7 cellular contexts compared by ENCODE assay signal in the genomic region with DNA sequence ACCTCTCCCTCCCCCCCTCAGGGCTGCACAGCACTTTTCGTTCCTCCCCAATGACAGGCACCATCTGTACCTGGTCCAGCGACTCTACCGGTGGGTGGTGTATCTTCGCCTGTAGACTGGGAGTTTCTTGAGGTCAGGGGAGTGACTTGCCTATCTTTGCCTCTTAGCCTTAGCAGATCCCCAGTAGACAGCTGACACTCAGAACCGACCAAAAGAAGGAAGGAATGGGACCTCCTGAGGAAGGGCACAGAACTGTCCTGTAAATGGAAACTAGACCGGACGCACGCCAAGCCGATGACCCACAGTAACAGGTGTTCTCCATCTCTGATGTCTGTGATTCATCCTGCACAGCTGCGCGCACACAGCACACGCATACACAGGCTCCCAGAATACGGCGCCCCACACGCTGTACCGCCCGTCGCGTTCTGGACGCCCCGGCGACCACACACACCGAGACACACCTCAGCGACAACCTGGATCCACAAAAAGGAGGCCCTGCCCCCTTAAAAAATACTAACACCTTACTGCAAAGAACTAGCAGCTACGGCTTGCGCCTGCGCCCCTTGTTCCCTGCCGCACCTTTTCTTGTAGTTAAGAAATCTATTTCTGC. TPM values are rescaled to one million over a fixed set of nuclear protein-coding genes. Genes with fewer than 3 reads are reported as not detected.
DNase-seq lines count a peak whose midpoint lies in the region; ATAC-seq and TF ChIP-seq lines count a peak whose summit lies in the region.

No MANE protein-coding gene starts in this region.

- H3K9me3 ChIP-seq in HEK293 (ENCODE audit: control insufficient read depth, insufficient read depth, low read depth, low read length), result no peaks in the 10 kb centered on the region
- no peaks in the 10 kb centered on the region for H3K9me3 ChIP-seq in testis

- no peaks in the 10 kb centered on the region for H3K27me3 ChIP-seq in testis

- intact Hi-C loops in testis (cut with DNase I; ENCODE audit: low total_unique reads), result no loop called here

- TF ChIP-seq CTCF in HEK293 (tag by site-specific recombination; IDR thresholded peaks at IDR 0.05) (no peak), testis (IDR thresholded peaks at IDR 0.05) (no peak)

- no peak for TF ChIP-seq POLR2A in testis (IDR thresholded peaks at IDR 0.05)

- H3K4me1 ChIP-seq in HEK293 (ENCODE audit: control insufficient read depth, insufficient read depth, low read length) (peaks cover 9% of the 10 kb centered on the region; the same call in 1 of the 2 replicates), testis (peaks cover 4% of the 10 kb centered on the region)

- H3K27ac ChIP-seq in HEK293 (ENCODE audit: extremely low read depth, low read depth, low read length) (peak overlapping the region; percentile 74; the same call in 1 of the 2 replicates), testis (no peak overlapping the region)

- H3K4me3 ChIP-seq in HEK293 (ENCODE audit: low read depth, low read length) (peak overlapping the region; percentile 71), testis (peak overlapping the region; percentile 57 to 61)

- CTCF ChIA-PET in HEK293 (lab: Yijun Ruan, JAX), result interaction anchor here (0.6 to 1.3 kb wide), 4 partner anchors 13 to 555 kb away, joined by 3 to 5 read pairs (median 3); no protein-coding TSS in a partner anchor

- peak; percentile 66 for ATAC-seq in GM18502 (IDR thresholded peaks at IDR 0.05; ENCODE audit: poor library complexity, unreplicated experiment)

- POLR2A ChIA-PET in HEK293 (lab: Yijun Ruan, JAX), result interaction anchor here (0.6 to 1.8 kb wide), 4 partner anchors 41 to 1075 kb away, joined by 3 to 9 read pairs (median 4); partner anchors contain the start of gene MAP3K9

- H3K36me3 ChIP-seq in HEK293 (ENCODE audit: control insufficient read depth in 2 of 2, insufficient read depth in 1 of 2, low read length in 2 of 2) (no peaks in the 10 kb centered on the region), testis (ENCODE audit: low read depth, missing control alignments) (no peaks in the 10 kb centered on the region)

- DNase-seq in NCI-H1092 (lab: John Stamatoyannopoulos, UW) (peak; percentile 10), middle frontal gyrus (ENCODE audit: extremely low spot score, low spot score) (peak; percentile 8), testis (peak; percentile 53)
- peak; percentile 38 to 44 for DNase-seq in activated CD4-positive, alpha-beta T cell treated with anti-CD3 and anti-CD28 coated beads for 4 hours
- peak; percentile 33 for DNase-seq in effector CD8-positive, alpha-beta T cell (lab: John Stamatoyannopoulos, UW)

- 0 to 3% methylated on average over 27 to 28 of the region's 28 CpGs for WGBS in testis, 2 donors

TF ChIP-seq in HEK293, 187 proteins besides CTCF, POLR2A, EP300 and RAD21 (continues in another document):
- 0 out of 2 replicates have a peak, but pooled peaks have one; percentile 20 for TF ChIP-seq ZNF777 (tag by site-specific recombination; IDR thresholded peaks at IDR 0.05; ENCODE audit: borderline replicate concordance)
- TF ChIP-seq, protein P1, sequence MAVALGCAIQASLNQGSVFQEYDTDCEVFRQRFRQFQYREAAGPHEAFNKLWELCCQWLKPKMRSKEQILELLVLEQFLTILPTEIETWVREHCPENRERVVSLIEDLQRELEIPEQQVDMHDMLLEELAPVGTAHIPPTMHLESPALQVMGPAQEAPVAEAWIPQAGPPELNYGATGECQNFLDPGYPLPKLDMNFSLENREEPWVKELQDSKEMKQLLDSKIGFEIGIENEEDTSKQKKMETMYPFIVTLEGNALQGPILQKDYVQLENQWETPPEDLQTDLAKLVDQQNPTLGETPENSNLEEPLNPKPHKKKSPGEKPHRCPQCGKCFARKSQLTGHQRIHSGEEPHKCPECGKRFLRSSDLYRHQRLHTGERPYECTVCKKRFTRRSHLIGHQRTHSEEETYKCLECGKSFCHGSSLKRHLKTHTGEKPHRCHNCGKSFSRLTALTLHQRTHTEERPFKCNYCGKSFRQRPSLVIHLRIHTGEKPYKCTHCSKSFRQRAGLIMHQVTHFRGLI (tag by site-specific recombination; IDR thresholded peaks at IDR 0.05), result no peak
- TF ChIP-seq ZNF350 (tag by site-specific recombination; IDR thresholded peaks at IDR 0.05), result no peak
- peak; percentile 98 for TF ChIP-seq SCRT2 (tag by site-specific recombination; IDR thresholded peaks at IDR 0.05)
- peak; percentile 21; the same call in 1 of the 2 replicates for TF ChIP-seq ZFP69B (tag by site-specific recombination; IDR thresholded peaks at IDR 0.05)
- peak; percentile 36; the same call in 1 of the 2 replicates for TF ChIP-seq ZNF2 (tag by site-specific recombination; IDR thresholded peaks at IDR 0.05)
- peak; percentile 58 for TF ChIP-seq GLIS2 (tag by site-specific recombination; IDR thresholded peaks at IDR 0.05)
- TF ChIP-seq, protein P2, sequence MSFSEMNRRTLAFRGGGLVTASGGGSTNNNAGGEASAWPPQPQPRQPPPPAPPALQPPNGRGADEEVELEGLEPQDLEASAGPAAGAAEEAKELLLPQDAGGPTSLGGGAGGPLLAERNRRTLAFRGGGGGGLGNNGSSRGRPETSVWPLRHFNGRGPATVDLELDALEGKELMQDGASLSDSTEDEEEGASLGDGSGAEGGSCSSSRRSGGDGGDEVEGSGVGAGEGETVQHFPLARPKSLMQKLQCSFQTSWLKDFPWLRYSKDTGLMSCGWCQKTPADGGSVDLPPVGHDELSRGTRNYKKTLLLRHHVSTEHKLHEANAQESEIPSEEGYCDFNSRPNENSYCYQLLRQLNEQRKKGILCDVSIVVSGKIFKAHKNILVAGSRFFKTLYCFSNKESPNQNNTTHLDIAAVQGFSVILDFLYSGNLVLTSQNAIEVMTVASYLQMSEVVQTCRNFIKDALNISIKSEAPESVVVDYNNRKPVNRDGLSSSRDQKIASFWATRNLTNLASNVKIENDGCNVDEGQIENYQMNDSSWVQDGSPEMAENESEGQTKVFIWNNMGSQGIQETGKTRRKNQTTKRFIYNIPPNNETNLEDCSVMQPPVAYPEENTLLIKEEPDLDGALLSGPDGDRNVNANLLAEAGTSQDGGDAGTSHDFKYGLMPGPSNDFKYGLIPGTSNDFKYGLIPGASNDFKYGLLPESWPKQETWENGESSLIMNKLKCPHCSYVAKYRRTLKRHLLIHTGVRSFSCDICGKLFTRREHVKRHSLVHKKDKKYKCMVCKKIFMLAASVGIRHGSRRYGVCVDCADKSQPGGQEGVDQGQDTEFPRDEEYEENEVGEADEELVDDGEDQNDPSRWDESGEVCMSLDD (tag by site-specific recombination; IDR thresholded peaks at IDR 0.05), result peak; percentile 59; the same call in 1 of the 2 replicates
- no peak for TF ChIP-seq ZNF16 (tag by site-specific recombination; IDR thresholded peaks at IDR 0.05; ENCODE audit: low read depth)
- TF ChIP-seq, protein P3, sequence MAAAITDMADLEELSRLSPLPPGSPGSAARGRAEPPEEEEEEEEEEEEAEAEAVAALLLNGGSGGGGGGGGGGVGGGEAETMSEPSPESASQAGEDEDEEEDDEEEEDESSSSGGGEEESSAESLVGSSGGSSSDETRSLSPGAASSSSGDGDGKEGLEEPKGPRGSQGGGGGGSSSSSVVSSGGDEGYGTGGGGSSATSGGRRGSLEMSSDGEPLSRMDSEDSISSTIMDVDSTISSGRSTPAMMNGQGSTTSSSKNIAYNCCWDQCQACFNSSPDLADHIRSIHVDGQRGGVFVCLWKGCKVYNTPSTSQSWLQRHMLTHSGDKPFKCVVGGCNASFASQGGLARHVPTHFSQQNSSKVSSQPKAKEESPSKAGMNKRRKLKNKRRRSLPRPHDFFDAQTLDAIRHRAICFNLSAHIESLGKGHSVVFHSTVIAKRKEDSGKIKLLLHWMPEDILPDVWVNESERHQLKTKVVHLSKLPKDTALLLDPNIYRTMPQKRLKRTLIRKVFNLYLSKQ (tag by site-specific recombination; IDR thresholded peaks at IDR 0.05; ENCODE audit: borderline replicate concordance), result no peak
- TF ChIP-seq ZNF433 (tag by site-specific recombination; IDR thresholded peaks at IDR 0.05; ENCODE audit: low read depth), result no peak
- no peak for TF ChIP-seq ELK4 (IDR thresholded peaks at IDR 0.05; ENCODE audit: borderline replicate concordance, low read depth, low read length)
- TF ChIP-seq ZNF23 (tag by site-specific recombination; IDR thresholded peaks at IDR 0.05; ENCODE audit: borderline replicate concordance), result no peak
- TF ChIP-seq ZNF239 (tag by site-specific recombination; IDR thresholded peaks at IDR 0.05), result no peak
- no peak for TF ChIP-seq ZNF37A (tag by site-specific recombination; IDR thresholded peaks at IDR 0.05)
- TF ChIP-seq ZNF629 (tag by site-specific recombination; IDR thresholded peaks at IDR 0.05), result no peak
- TF ChIP-seq ZNF501 (tag by site-specific recombination; IDR thresholded peaks at IDR 0.05), result no peak
- TF ChIP-seq ZBTB1 (tag by site-specific recombination; IDR thresholded peaks at IDR 0.05), result no peak
- TF ChIP-seq ZNF335 (tag by site-specific recombination; conservative IDR thresholded peaks at IDR 0.05), result peak; percentile 81; the same call in 1 of the 2 replicates
- peak; percentile 73 for TF ChIP-seq ZBTB17 (tag by site-specific recombination; IDR thresholded peaks at IDR 0.05)
- no peak for TF ChIP-seq ZNF174 (tag by site-specific recombination; IDR thresholded peaks at IDR 0.05)

RNA-seq across cellular contexts. Expression of gene TTC9, which starts 0.7 kb away (rescaled TPM):
- 1 to 10 TPM; 2.4 TPM for total RNA-seq in testis
- 1.5 TPM for polyA plus RNA-seq in testis (ENCODE audit: insufficient read depth, low read depth, low replicate concordance)

RNA-seq across cellular contexts. Expression of gene MED6, which starts 40.6 kb away (rescaled TPM):
- 10 to 100 TPM; 60.6 to 63.0 TPM for total RNA-seq in testis
- 24.8 TPM for polyA plus RNA-seq in testis (ENCODE audit: insufficient read depth, low read depth, low replicate concordance)
